In genomic region chr4:187618701-187619278, GRCh38 we compare ENCODE assay signal across 16 cellular contexts.
DNase-seq lines count a peak whose midpoint lies in the region; ATAC-seq and TF ChIP-seq lines count a peak whose summit lies in the region.
"Had no signal": no experiment of that assay in that cellular context is flagged by ENCODE, and none has a peak within 500 bp of the region (broad histone marks: within the 10 kb centered on the region; RNA-seq: fewer than 3 reads in every experiment).

No MANE protein-coding gene starts in this region.

- no peak for TF ChIP-seq RAD21 in SK-N-SH (IDR thresholded peaks at IDR 0.05; ENCODE audit: low read length)

- no peak overlapping the region for H3K9ac ChIP-seq in SK-N-SH
- H3K9ac ChIP-seq in OCI-LY1 (ENCODE audit: low read length), result no peak overlapping the region
- H3K9ac ChIP-seq: parathyroid adenoma had no signal

- H3K4me2 ChIP-seq in SK-N-SH, result no peak overlapping the region
- H3K4me2 ChIP-seq in OCI-LY1 (ENCODE audit: low read length), result no peak overlapping the region

- no peaks in the 10 kb centered on the region for H3K9me2 ChIP-seq in SK-N-SH
- H3K9me2 ChIP-seq in OCI-LY1 (ENCODE audit: low read depth, low read length), result no peaks in the 10 kb centered on the region

- H3K4me1 ChIP-seq in SK-N-SH (ENCODE audit: control insufficient read depth in 1 of 2, insufficient read depth in 2 of 2, low read depth in 1 of 2, low read length in 1 of 2) (peaks cover 0 to 22% of the 10 kb centered on the region in 2 experiments; a peak in 1 of 4 replicates), OCI-LY1 (ENCODE audit: insufficient read depth, low read length, severe bottlenecking) (peaks cover 36% of the 10 kb centered on the region)
- H3K4me1 ChIP-seq: parathyroid adenoma, upper lobe of right lung had no signal

- no peaks in the 10 kb centered on the region for H3K36me3 ChIP-seq in SK-N-SH (replicated peaks in 1 of 2; ENCODE audit: control insufficient read depth in 1 of 2, insufficient read depth in 2 of 2, low read length in 1 of 2)
- H3K36me3 ChIP-seq in OCI-LY1 (ENCODE audit: insufficient read depth, low read length), result no peaks in the 10 kb centered on the region
- H3K36me3 ChIP-seq: upper lobe of right lung had no signal

- H3K9me3 ChIP-seq in SK-N-SH (peaks cover 4% of the 10 kb centered on the region), OCI-LY1 (ENCODE audit: low read length) (peaks cover under 1% of the 10 kb centered on the region; the same call in 1 of the 2 replicates)
- H3K9me3 ChIP-seq: upper lobe of right lung had no signal

- H3F3A ChIP-seq in SK-N-SH (replicated peaks; ENCODE audit: insufficient read depth), result no peaks in the 10 kb centered on the region
- H3F3A ChIP-seq in OCI-LY1 (ENCODE audit: insufficient read depth, low read length), result no peaks in the 10 kb centered on the region

- H2AFZ ChIP-seq in SK-N-SH (ENCODE audit: low read depth) (peak overlapping the region; percentile 61), OCI-LY1 (ENCODE audit: low read length) (peak overlapping the region; percentile 25; the same call in 1 of the 2 replicates)
- H2AFZ ChIP-seq: parathyroid adenoma had no signal

- DNase-seq in SK-N-SH (no peak), epithelial cell of prostate (ENCODE audit: low read depth, low spot score) (no peak), Kasumi-1 (lab: John Stamatoyannopoulos, UW) (no peak), SKM-1 treated with dmso at 0.1 percent for 144 hours (lab: John Stamatoyannopoulos, UW; ENCODE audit: unreplicated experiment) (no peak)
- DNase-seq in activated naive CD4-positive, alpha-beta T cell treated with anti-CD3 and anti-CD28 coated beads, Interleukin-2, amount 50 U/mL, for 16 hours, result no peak
- no peak for DNase-seq in activated naive CD4-positive, alpha-beta T cell treated with Interleukin-2 at 50 U/mL for 16 hours
- DNase-seq: activated T-cell treated with anti-CD3 and anti-CD28 coated beads, Interleukin-2, amount 50 U/mL, for 4 hours; aorta; hypothalamus; NCI-H146; T-cell; upper lobe of right lung had no signal

- H3K79me2 ChIP-seq in SK-N-SH (ENCODE audit: insufficient read depth) (no peaks in the 10 kb centered on the region), OCI-LY1 (ENCODE audit: insufficient read depth, low read length) (no peaks in the 10 kb centered on the region)
- H3K79me2 ChIP-seq: parathyroid adenoma had no signal

- no peak for TF ChIP-seq CTCF in SK-N-SH (IDR thresholded peaks at IDR 0.05)
- TF ChIP-seq CTCF in OCI-LY1 (IDR thresholded peaks at IDR 0.05; ENCODE audit: low read length), result no peak

- no peak overlapping the region for H3K27ac ChIP-seq in SK-N-SH (ENCODE audit: low read depth in 2 of 2, low read length in 1 of 2)
- no peak overlapping the region for H3K27ac ChIP-seq in OCI-LY1 (ENCODE audit: low read depth, low read length, poor library complexity, severe bottlenecking)
- H3K27ac ChIP-seq in epithelial cell of prostate, result peak overlapping the region; percentile 72
- H3K27ac ChIP-seq: parathyroid adenoma, upper lobe of right lung had no signal

- TF ChIP-seq EP300 in SK-N-SH (IDR thresholded peaks at IDR 0.05; ENCODE audit: borderline replicate concordance in 1 of 2, low read depth in 1 of 2, low read length in 1 of 2), result no peak

- H3K4me3 ChIP-seq in SK-N-SH (ENCODE audit: low read depth in 2 of 2, low read length in 1 of 2), result peak overlapping the region in 1 of 2 experiments; percentile 14; a peak in 1 of 4 replicates
- H3K4me3 ChIP-seq in OCI-LY1 (ENCODE audit: low read depth, low read length, poor library complexity, severe bottlenecking), result no peak overlapping the region
- H3K4me3 ChIP-seq: lung, upper lobe of right lung had no signal

- no peaks in the 10 kb centered on the region for H4K20me1 ChIP-seq in SK-N-SH (ENCODE audit: insufficient read depth)
- no peaks in the 10 kb centered on the region for H4K20me1 ChIP-seq in OCI-LY1 (ENCODE audit: insufficient read depth, low read length)

- CTCF ChIA-PET in SK-N-SH (lab: Yijun Ruan, JAX), result no interaction called here

- H3K27me3 ChIP-seq in SK-N-SH (ENCODE audit: insufficient read depth) (no peaks in the 10 kb centered on the region), OCI-LY1 (ENCODE audit: insufficient read depth, low read length) (no peaks in the 10 kb centered on the region)
- H3K27me3 ChIP-seq: upper lobe of right lung had no signal

- ATAC-seq in SK-N-SH treated with all-trans-retinoic acid at 6 μM for 48 hours, result no peak
- ATAC-seq: activated T-cell treated with anti-CD3 and anti-CD28 coated beads, Interleukin-2, amount 50 U/mL, for 4 hours; T-cell; upper lobe of right lung had no signal

- POLR2A ChIA-PET in SK-N-SH (lab: Yijun Ruan, JAX), result no interaction called here

- WGBS in SK-N-SH (ENCODE audit: low lambda C conversion rate), result 43% methylated on average over 2 of the region's 2 CpGs

TF ChIP-seq in SK-N-SH, 30 proteins besides CTCF, POLR2A, EP300 and RAD21 (continues in another document):
- no peak for TF ChIP-seq MEF2A (IDR thresholded peaks at IDR 0.05; ENCODE audit: borderline replicate concordance, low read depth)
- TF ChIP-seq ZBTB33 (IDR thresholded peaks at IDR 0.05; ENCODE audit: borderline replicate concordance, low read depth), result no peak
- no peak for TF ChIP-seq FOXM1 (IDR thresholded peaks at IDR 0.05; ENCODE audit: low read depth)
- no peak for TF ChIP-seq USF1 (IDR thresholded peaks at IDR 0.05; ENCODE audit: borderline replicate concordance, low read depth)
- TF ChIP-seq RXRA (IDR thresholded peaks at IDR 0.05; ENCODE audit: borderline replicate concordance, low read depth), result no peak
- no peak for TF ChIP-seq GATA2 (CRISPR knock-in tag; IDR thresholded peaks at IDR 0.05)
- no peak for TF ChIP-seq EZH2phosphoT487 (IDR thresholded peaks at IDR 0.05; ENCODE audit: borderline replicate concordance, low read depth)
- no peak for TF ChIP-seq MAX (IDR thresholded peaks at IDR 0.05; ENCODE audit: low read depth)

TF ChIP-seq in SK-N-SH treated with all-trans-retinoic acid at 6 μM for 48 hours, 23 proteins besides CTCF, POLR2A, EP300 and RAD21:
- TF ChIP-seq PPARA (CRISPR knock-in tag; IDR thresholded peaks at IDR 0.05; ENCODE audit: borderline replicate concordance) (no peak), ZFP30 (CRISPR knock-in tag; IDR thresholded peaks at IDR 0.05) (no peak), ARNTL (CRISPR knock-in tag; IDR thresholded peaks at IDR 0.05; ENCODE audit: borderline replicate concordance, low read depth) (no peak), TSHZ2 (CRISPR knock-in tag; IDR thresholded peaks at IDR 0.05) (no peak), ZFP3 (CRISPR knock-in tag; IDR thresholded peaks at IDR 0.05) (no peak), ZNF565 (CRISPR knock-in tag; conservative IDR thresholded peaks at IDR 0.05; ENCODE audit: low read depth) (no peak), SNAI2 (CRISPR knock-in tag; IDR thresholded peaks at IDR 0.05) (no peak), CREB5 (CRISPR knock-in tag; IDR thresholded peaks at IDR 0.05; ENCODE audit: low read depth) (no peak), GLIS3 (CRISPR knock-in tag; IDR thresholded peaks at IDR 0.05) (no peak), TCF4 (CRISPR knock-in tag; IDR thresholded peaks at IDR 0.05; ENCODE audit: borderline replicate concordance) (no peak), CSDC2 (CRISPR knock-in tag; IDR thresholded peaks at IDR 0.05) (no peak), BACH2 (CRISPR knock-in tag; IDR thresholded peaks at IDR 0.05; ENCODE audit: borderline replicate concordance) (no peak), ZC3H10 (CRISPR knock-in tag; IDR thresholded peaks at IDR 0.05) (no peak)
